Comparison of ENCODE assay signal across 14 cellular contexts in the genomic region with DNA sequence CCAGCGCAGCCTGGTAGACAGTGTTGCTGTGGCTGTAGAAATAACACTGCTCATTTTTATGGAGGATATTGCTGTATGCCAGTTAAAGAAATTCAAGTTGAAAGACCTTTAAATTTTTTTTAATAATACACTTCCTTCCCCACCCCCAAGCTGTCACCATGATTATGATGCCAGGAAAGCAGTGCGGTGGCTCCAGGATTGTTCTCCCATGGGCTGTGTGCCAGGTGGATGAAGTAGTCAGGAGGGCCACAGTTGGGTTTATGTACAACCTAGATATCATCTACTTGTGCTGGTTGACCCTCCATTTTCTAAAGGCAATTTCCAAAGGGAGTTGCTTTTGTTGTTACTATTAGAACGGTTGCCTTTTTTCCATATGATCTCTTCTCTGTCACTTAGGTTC.
DNase-seq lines count a peak whose midpoint lies in the region; ATAC-seq and TF ChIP-seq lines count a peak whose summit lies in the region.
"Had no signal": no experiment of that assay in that cellular context is flagged by ENCODE, and none has a peak within 500 bp of the region (broad histone marks: within the 10 kb centered on the region; RNA-seq: fewer than 3 reads in every experiment).

No MANE protein-coding gene starts in this region.

- POLR2A ChIA-PET in activated B cell treated with CpG ODN at 0.5 μM for 24 hours (lab: Charles Lee): interaction anchor here (0.6 to 0.7 kb wide), 2 partner anchors 18 to 49 kb away, joined by 4 to 5 read pairs; no protein-coding TSS in a partner anchor
- POLR2A ChIA-PET in naive thymus-derived CD8-positive, alpha-beta T cell (lab: Charles Lee): interaction anchor here (1.0 kb wide), 1 partner anchor 65 kb away, joined by 5 read pairs; no protein-coding TSS in a partner anchor

- H3K36me3 Mint-ChIP-seq in activated B cell treated with CpG ODN at 0.5 μM for 24 hours (ENCODE audit: low read depth): peaks cover 4% of the 10 kb centered on the region
- H3K36me3 Mint-ChIP-seq in naive thymus-derived CD8-positive, alpha-beta T cell: peaks cover 0 to 5% (median 3%) of the 10 kb centered on the region in 3 donors

- H3K4me1 Mint-ChIP-seq in activated B cell treated with CpG ODN at 0.5 μM for 24 hours: peaks cover 40% of the 10 kb centered on the region
- peaks cover 18 to 47% (median 36%) of the 10 kb centered on the region in 4 donors for H3K4me1 Mint-ChIP-seq in naive thymus-derived CD8-positive, alpha-beta T cell

- H3K27ac Mint-ChIP-seq in activated B cell treated with CpG ODN at 0.5 μM for 24 hours: peak overlapping the region; percentile 38
- H3K27ac Mint-ChIP-seq in naive thymus-derived CD8-positive, alpha-beta T cell: peak overlapping the region in 7 of 10 donors; percentile 7 to 81 (median 67)
- H3K27ac Mint-ChIP-seq: activated CD4-positive, alpha-beta T cell treated with anti-CD3 and anti-CD28 coated beads for 36 hours had no signal

- no peaks in the 10 kb centered on the region for H3K27me3 Mint-ChIP-seq in activated B cell treated with CpG ODN at 0.5 μM for 24 hours
- H3K27me3 Mint-ChIP-seq in naive thymus-derived CD8-positive, alpha-beta T cell: no peaks in the 10 kb centered on the region
- H3K27me3 Mint-ChIP-seq: activated CD4-positive, alpha-beta T cell treated with anti-CD3 and anti-CD28 coated beads for 36 hours had no signal

- no peak for ATAC-seq in activated B cell treated with CpG ODN at 0.5 μM for 24 hours (ENCODE audit: low read depth)
- no peak for ATAC-seq in naive thymus-derived CD8-positive, alpha-beta T cell
- ATAC-seq: activated CD4-positive, alpha-beta T cell treated with anti-CD3 and anti-CD28 coated beads for 36 hours; left lung; SK-N-SH treated with all-trans-retinoic acid at 6 μM for 48 hours had no signal

- DNase-seq in DMS 273 (lab: John Stamatoyannopoulos, UW; ENCODE audit: unreplicated experiment) (peak; percentile 69), DMS 273 treated with DMSO at 0.1 percent for 48 hours (lab: John Stamatoyannopoulos, UW) (no peak), NCI-H1092 treated with DMSO at 0.1 percent for 48 hours (lab: John Stamatoyannopoulos, UW) (peak; percentile 70), activated B cell treated with CpG ODN at 0.5 μM for 24 hours (no peak), GDM1 (lab: John Stamatoyannopoulos, UW) (no peak), DMS79 (lab: John Stamatoyannopoulos, UW) (no peak), SIG-M5 treated with dmso at 0.1 percent for 504 hours (lab: John Stamatoyannopoulos, UW; ENCODE audit: unreplicated experiment) (no peak)
- no peak for DNase-seq in naive thymus-derived CD8-positive, alpha-beta T cell
- DNase-seq: 8988T; activated CD4-positive, alpha-beta T cell treated with anti-CD3 and anti-CD28 coated beads for 36 hours; activated effector memory CD4-positive, alpha-beta T cell treated with Interleukin-2 at 50 U/mL for 16 hours; left lung; NCI-H1048 had no signal

- H3K4me3 Mint-ChIP-seq in activated B cell treated with CpG ODN at 0.5 μM for 24 hours: no peak overlapping the region
- peak overlapping the region in 1 of 10 donors; percentile 16 for H3K4me3 Mint-ChIP-seq in naive thymus-derived CD8-positive, alpha-beta T cell
- H3K4me3 Mint-ChIP-seq: activated CD4-positive, alpha-beta T cell treated with anti-CD3 and anti-CD28 coated beads for 36 hours had no signal

- CTCF ChIA-PET in activated B cell treated with CpG ODN at 0.5 μM for 24 hours (lab: Charles Lee): interaction anchor here (1.1 kb wide), 1 partner anchor 137 kb away, joined by 3 read pairs; a partner anchor contains a TSS

- TF ChIP-seq CTCF in activated B cell treated with CpG ODN at 0.5 μM for 24 hours (IDR thresholded peaks at IDR 0.05): no peak

- intact Hi-C loops in activated B cell treated with CpG ODN at 0.5 μM for 24 hours (cut with micrococcal nuclease): no loop called here

- no peaks in the 10 kb centered on the region for H3K9me3 Mint-ChIP-seq in activated B cell treated with CpG ODN at 0.5 μM for 24 hours
- no peaks in the 10 kb centered on the region for H3K9me3 Mint-ChIP-seq in naive thymus-derived CD8-positive, alpha-beta T cell

Comparison
In these comparisons a context has a peak if more than half of its experiments do, and no peak if none do; other contexts are left out.
1. DNase-seq: peak in DMS 273 (single experiment) and NCI-H1092 treated with DMSO at 0.1 percent for 48 hours (single experiment); none in DMS 273 treated with DMSO at 0.1 percent for 48 hours (single experiment), activated B cell treated with CpG ODN at 0.5 μM for 24 hours (single experiment), naive thymus-derived CD8-positive, alpha-beta T cell (0 of 10), GDM1 (single experiment), DMS79 (single experiment) and SIG-M5 treated with dmso at 0.1 percent for 504 hours (single experiment).